30 cellular contexts compared by ENCODE assay signal in the genomic region with DNA sequence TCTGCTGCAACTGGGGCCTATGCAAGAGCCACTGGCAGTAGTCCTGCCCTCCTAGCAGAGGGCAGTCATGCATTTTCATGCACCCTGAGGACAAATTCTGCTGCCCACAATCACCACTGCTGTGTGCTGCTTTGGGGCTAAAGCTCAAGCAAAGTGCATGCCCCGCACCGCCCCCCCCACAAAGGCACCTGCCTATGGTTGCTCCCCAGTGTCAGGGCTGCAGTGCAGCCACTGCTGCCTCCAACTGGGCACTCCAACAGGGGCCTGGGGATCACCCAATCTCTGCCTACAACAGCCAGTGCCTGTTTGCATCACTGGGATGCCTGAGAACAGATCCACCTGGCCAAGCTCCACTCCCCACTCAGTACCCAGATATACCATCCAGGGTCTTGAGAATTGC.
A peak's percentile ranks its signal among the peaks of the same experiment; 100 is the strongest.
DNase-seq lines count a peak whose midpoint lies in the region; ATAC-seq and TF ChIP-seq lines count a peak whose summit lies in the region.
"Had no signal": no experiment of that assay in that cellular context is flagged by ENCODE, and none has a peak within 500 bp of the region (broad histone marks: within the 10 kb centered on the region; RNA-seq: fewer than 3 reads in every experiment).

No MANE protein-coding gene starts in this region.

- H2BK120ac ChIP-seq in neuronal stem cell (ENCODE audit: low read depth, low read length) = no peak overlapping the region

- no peak overlapping the region for H3K4me2 ChIP-seq in neuronal stem cell (ENCODE audit: insufficient read depth, low read length, poor library complexity, severe bottlenecking)
- H3K4me2 ChIP-seq: A549; BLaER1; BLaER1 treated with 17β-estradiol and CSF1 and Interleukin-3, amounts not matched to agents 10 nM and 100 nM had no signal

- H4K8ac ChIP-seq in neuronal stem cell (ENCODE audit: low read depth, low read length) = no peak overlapping the region

- H2AK5ac ChIP-seq in neuronal stem cell (ENCODE audit: low read depth, low read length) = no peak overlapping the region

- intact Hi-C loops in sigmoid colon (cut with DNase I) = no loop called here
- intact Hi-C loops in upper lobe of right lung (cut with DNase I) = no loop called here

- H3K4me1 ChIP-seq in neuronal stem cell (ENCODE audit: control insufficient read depth in 2 of 2, insufficient read depth in 1 of 2, low read depth in 1 of 2, low read length in 2 of 2) (no peaks in the 10 kb centered on the region), sigmoid colon (no peaks in the 10 kb centered on the region), upper lobe of right lung (no peaks in the 10 kb centered on the region), BE2C (no peaks in the 10 kb centered on the region)
- H3K4me1 ChIP-seq: A549; BLaER1; BLaER1 treated with 17β-estradiol and CSF1 and Interleukin-3, amounts not matched to agents 10 nM and 100 nM; Caco-2 had no signal

- no peak overlapping the region for H3K4ac ChIP-seq in neuronal stem cell (ENCODE audit: low read length)

- no peak overlapping the region for H3K14ac ChIP-seq in neuronal stem cell (ENCODE audit: low read length)

- H3K79me1 ChIP-seq in neuronal stem cell (ENCODE audit: low read depth, low read length) = no peaks in the 10 kb centered on the region

- H2BK5ac ChIP-seq in neuronal stem cell (ENCODE audit: low read length) = no peak overlapping the region

- H3K4me3 ChIP-seq in neuronal stem cell (ENCODE audit: low read length in 2 of 2) (peak overlapping the region in 1 of 2 donors; percentile 37), sigmoid colon (no peak overlapping the region), upper lobe of right lung (no peak overlapping the region), BE2C (ENCODE audit: low read depth, low read length) (no peak overlapping the region)
- H3K4me3 ChIP-seq: A549, BLaER1 had no signal

- H3K9me3 ChIP-seq in neuronal stem cell (replicated peaks in 1 of 2; ENCODE audit: control insufficient read depth in 2 of 2, insufficient read depth in 1 of 2, low read depth in 1 of 2, low read length in 2 of 2) = peaks cover 0 to 4% of the 10 kb centered on the region in 2 donors
- H3K9me3 ChIP-seq in sigmoid colon = peaks cover 0 to 9% (median 0%) of the 10 kb centered on the region in 4 donors
- H3K9me3 ChIP-seq in upper lobe of right lung = peaks cover 17% of the 10 kb centered on the region
- H3K9me3 ChIP-seq in BE2C = no peaks in the 10 kb centered on the region
- H3K9me3 ChIP-seq: A549 had no signal

- TF ChIP-seq CTCF in sigmoid colon (IDR thresholded peaks at IDR 0.05) (no peak), upper lobe of right lung (IDR thresholded peaks at IDR 0.05) (no peak), BE2C (IDR thresholded peaks at IDR 0.05; ENCODE audit: low read depth, low read length) (no peak), GM13976 (IDR thresholded peaks at IDR 0.05; ENCODE audit: borderline replicate concordance, control extremely low read depth, extremely low read depth, insufficient read depth, missing control alignments) (no peak)

- in situ Hi-C loops in GM13976 (cut with MboI; ENCODE audit: low sequenced_read_pairs, unreplicated experiment) = no loop called here

- no peak overlapping the region for H3K23ac ChIP-seq in neuronal stem cell (ENCODE audit: low read depth, low read length, poor library complexity)

- H3K27me3 ChIP-seq in neuronal stem cell (ENCODE audit: control insufficient read depth in 3 of 3, insufficient read depth in 3 of 3, low read depth in 1 of 3, low read length in 3 of 3) (no peaks in the 10 kb centered on the region), sigmoid colon (no peaks in the 10 kb centered on the region), upper lobe of right lung (no peaks in the 10 kb centered on the region), BE2C (no peaks in the 10 kb centered on the region)
- H3K27me3 ChIP-seq: BLaER1; BLaER1 treated with 17β-estradiol and CSF1 and Interleukin-3, amounts not matched to agents 10 nM and 100 nM had no signal

- TF ChIP-seq EP300 in sigmoid colon (IDR thresholded peaks at IDR 0.05) = no peak

- H2BK12ac ChIP-seq in neuronal stem cell (ENCODE audit: low read length) = no peak overlapping the region

- no peak overlapping the region for H3K9ac ChIP-seq in neuronal stem cell (ENCODE audit: low read depth, low read length, poor library complexity)
- H3K9ac ChIP-seq: BLaER1; BLaER1 treated with 17β-estradiol and CSF1 and Interleukin-3, amounts not matched to agents 10 nM and 100 nM had no signal

- WGBS in neuronal stem cell (ENCODE audit: extremely low coverage in 2 of 2, insufficient read length in 2 of 2, insufficient replicate concordance in 1 of 2), 2 donors = no CpG with 5 or more reads among the region's 2 CpGs
- 95% methylated on average over 2 of the region's 2 CpGs for WGBS in sigmoid colon, 2 donors

- H2BK15ac ChIP-seq in neuronal stem cell (ENCODE audit: low read length) = no peak overlapping the region

- H2AFZ ChIP-seq in neuronal stem cell (ENCODE audit: low read length) = no peak overlapping the region

- no peak for ATAC-seq in upper lobe of right lung
- ATAC-seq: A549; CD8-positive, alpha-beta T cell had no signal

- TF ChIP-seq POLR2A in sigmoid colon (IDR thresholded peaks at IDR 0.05) = no peak

- H3K36me3 ChIP-seq in neuronal stem cell (replicated peaks in 1 of 2; ENCODE audit: control insufficient read depth in 2 of 2, insufficient read depth in 2 of 2, low read length in 2 of 2) = no peaks in the 10 kb centered on the region
- H3K36me3 ChIP-seq in sigmoid colon = no peaks in the 10 kb centered on the region
- H3K36me3 ChIP-seq in upper lobe of right lung = no peaks in the 10 kb centered on the region
- H3K36me3 ChIP-seq in BE2C = no peaks in the 10 kb centered on the region
- H3K36me3 ChIP-seq: BLaER1 had no signal

- no peak overlapping the region for H3K27ac ChIP-seq in neuronal stem cell (replicated peaks; ENCODE audit: low read length)
- H3K27ac ChIP-seq in sigmoid colon = no peak overlapping the region
- no peak overlapping the region for H3K27ac ChIP-seq in upper lobe of right lung
- H3K27ac ChIP-seq: 22Rv1; A549; BLaER1; BLaER1 treated with 17β-estradiol and CSF1 and Interleukin-3, amounts not matched to agents 10 nM and 100 nM; C4-2B had no signal

- peak overlapping the region; percentile 17 for H3K18ac ChIP-seq in neuronal stem cell (ENCODE audit: low read length)

- DNase-seq in neuronal stem cell (ENCODE audit: low spot score) = no peak
- DNase-seq in sigmoid colon = peak; percentile 53
- DNase-seq in upper lobe of right lung = peak; percentile 52
- no peak for DNase-seq in BE2C
- no peak for DNase-seq in activated T-cell treated with anti-CD3 and anti-CD28 coated beads, Interleukin-2, amount 50 U/mL, for 48 hours
- DNase-seq in GM13976 (ENCODE audit: low spot score) = no peak
- DNase-seq: 8988T; ACHN; AML-193; C1 segment of cervical spinal cord; Caco-2; Calu3; CD4-positive, alpha-beta memory T cell; CD4-positive, alpha-beta T cell; CD4-positive, CD25-positive, alpha-beta regulatory T cell; CD8-positive, alpha-beta memory T cell; CD8-positive, alpha-beta T cell; COR-L47; DMS 273 treated with DMSO at 0.1 percent for 48 hours; DMS153; DMS53; DMS79; DMS79 treated with DMSO at 0.1 percent for 48 hours; DND-41; EL had no signal

- H4K91ac ChIP-seq in neuronal stem cell (ENCODE audit: low read depth, low read length, poor library complexity) = no peak overlapping the region

Comparison
In these comparisons a context has a peak if more than half of its experiments do, and no peak if none do; other contexts are left out.
1. DNase-seq: peak in sigmoid colon (single experiment) and upper lobe of right lung (single experiment); none in neuronal stem cell (single experiment), BE2C (single experiment), activated T-cell treated with anti-CD3 and anti-CD28 coated beads, Interleukin-2, amount 50 U/mL, for 48 hours (0 of 2) and GM13976 (single experiment).